ENCODE assay signal across 1 cellular context in the genomic region with DNA sequence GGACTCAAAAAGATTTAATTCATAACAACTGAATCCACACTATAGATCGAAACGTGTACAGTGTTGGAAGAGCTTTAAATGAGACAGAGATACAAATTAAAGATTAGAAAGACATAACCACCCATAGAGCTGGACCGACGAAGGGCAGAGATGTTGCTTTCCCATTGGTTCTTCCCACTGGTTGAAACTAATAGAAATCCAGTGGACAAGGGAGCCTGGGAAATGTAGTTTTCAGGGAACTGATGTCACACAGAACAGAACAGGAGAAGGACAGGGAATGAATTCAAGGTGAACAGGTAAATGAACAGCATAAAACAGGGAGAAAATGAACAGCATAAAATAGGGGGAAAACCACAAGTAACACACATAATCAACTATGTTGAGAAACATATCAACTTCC.
TF ChIP-seq lines count a peak whose summit lies in the region.

No MANE protein-coding gene starts in this region.

TF ChIP-seq in WTC11, 78 proteins besides CTCF, POLR2A, EP300 and RAD21 (continued from another document):
- TF ChIP-seq, protein P1, sequence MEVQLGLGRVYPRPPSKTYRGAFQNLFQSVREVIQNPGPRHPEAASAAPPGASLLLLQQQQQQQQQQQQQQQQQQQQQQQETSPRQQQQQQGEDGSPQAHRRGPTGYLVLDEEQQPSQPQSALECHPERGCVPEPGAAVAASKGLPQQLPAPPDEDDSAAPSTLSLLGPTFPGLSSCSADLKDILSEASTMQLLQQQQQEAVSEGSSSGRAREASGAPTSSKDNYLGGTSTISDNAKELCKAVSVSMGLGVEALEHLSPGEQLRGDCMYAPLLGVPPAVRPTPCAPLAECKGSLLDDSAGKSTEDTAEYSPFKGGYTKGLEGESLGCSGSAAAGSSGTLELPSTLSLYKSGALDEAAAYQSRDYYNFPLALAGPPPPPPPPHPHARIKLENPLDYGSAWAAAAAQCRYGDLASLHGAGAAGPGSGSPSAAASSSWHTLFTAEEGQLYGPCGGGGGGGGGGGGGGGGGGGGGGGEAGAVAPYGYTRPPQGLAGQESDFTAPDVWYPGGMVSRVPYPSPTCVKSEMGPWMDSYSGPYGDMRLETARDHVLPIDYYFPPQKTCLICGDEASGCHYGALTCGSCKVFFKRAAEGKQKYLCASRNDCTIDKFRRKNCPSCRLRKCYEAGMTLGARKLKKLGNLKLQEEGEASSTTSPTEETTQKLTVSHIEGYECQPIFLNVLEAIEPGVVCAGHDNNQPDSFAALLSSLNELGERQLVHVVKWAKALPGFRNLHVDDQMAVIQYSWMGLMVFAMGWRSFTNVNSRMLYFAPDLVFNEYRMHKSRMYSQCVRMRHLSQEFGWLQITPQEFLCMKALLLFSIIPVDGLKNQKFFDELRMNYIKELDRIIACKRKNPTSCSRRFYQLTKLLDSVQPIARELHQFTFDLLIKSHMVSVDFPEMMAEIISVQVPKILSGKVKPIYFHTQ (CRISPR knock-in tag; IDR thresholded peaks at IDR 0.05) = no peak
- TF ChIP-seq CDX4 (CRISPR knock-in tag; IDR thresholded peaks at IDR 0.05; ENCODE audit: borderline replicate concordance) (no peak), ATF2 (CRISPR knock-in tag; IDR thresholded peaks at IDR 0.05; ENCODE audit: borderline replicate concordance, low read depth) (no peak)
